ENCODE assay signal across 9 cellular contexts in genomic region chr10:99658622-99659030, GRCh38. TPM values are rescaled to one million over a fixed set of nuclear protein-coding genes. Genes with fewer than 3 reads are reported as not detected.
DNase-seq lines count a peak whose midpoint lies in the region; ATAC-seq, FAIRE-seq and TF ChIP-seq lines count a peak whose summit lies in the region.
"Had no signal": no experiment of that assay in that cellular context is flagged by ENCODE, and none has a peak within 500 bp of the region (broad histone marks: within the 10 kb centered on the region; RNA-seq: fewer than 3 reads in every experiment).

No MANE protein-coding gene starts in this region.

- peaks cover 9% of the 10 kb centered on the region for H3K79me2 ChIP-seq in K562 (ENCODE audit: control insufficient read depth, insufficient read depth, low read length)

- no peaks in the 10 kb centered on the region for H3K27me3 ChIP-seq in K562 (ENCODE audit: control insufficient read depth in 2 of 2, insufficient read depth in 2 of 2, low read length in 2 of 2)
- H3K27me3 ChIP-seq: BLaER1 treated with 17β-estradiol and CSF1 and Interleukin-3, amounts not matched to agents 10 nM and 100 nM had no signal

- FAIRE-seq in K562 (lab: Jason Lieb, UNC), result peak; percentile 71

- H3K4me1 ChIP-seq in K562 (replicated peaks in 1 of 2; ENCODE audit: control insufficient read depth in 2 of 2, insufficient read depth in 2 of 2, low read length in 2 of 2), result peaks cover 6 to 12% of the 10 kb centered on the region in 2 experiments; a peak in 4 of 5 replicates

- intact Hi-C loops in K562 (cut with micrococcal nuclease), result no loop called here

- BruUV-seq in K562 (replicated peaks; lab: Mats Ljungman, UMichigan), result TSS peak; percentile 73

- H3K36me3 ChIP-seq in K562 (ENCODE audit: control insufficient read depth, insufficient read depth, low read length), result 0 out of 3 replicates have a peak, but pooled peaks cover 3% of the 10 kb centered on the region
- H3K36me3 ChIP-seq: BLaER1 treated with 17β-estradiol and CSF1 and Interleukin-3, amounts not matched to agents 10 nM and 100 nM had no signal

- peak overlapping the region; percentile 90 to 97 for H3K9ac ChIP-seq in K562 (ENCODE audit: insufficient read depth in 1 of 2, low read depth in 2 of 2, low read length in 2 of 2)
- H3K9ac ChIP-seq: BLaER1 treated with 17β-estradiol and CSF1 and Interleukin-3, amounts not matched to agents 10 nM and 100 nM had no signal

- H2AFZ ChIP-seq in K562 (ENCODE audit: low read depth, low read length), result peak overlapping the region; percentile 95

- no peak for TF ChIP-seq EP300 in K562 (IDR thresholded peaks at IDR 0.05; ENCODE audit: low read length)

- in situ Hi-C loops in K562 (cut with MboI), result no loop called here
- in situ Hi-C loops in KBM-7 (cut with MboI; ENCODE audit: low pct_unique_long_range_greater_than_20kb, low sequenced_read_pairs), result no loop called here

- peak; percentile 31 for ATAC-seq in K562
- no peak for ATAC-seq in GM21423 (IDR thresholded peaks at IDR 0.05; ENCODE audit: unreplicated experiment)

- POLR2A ChIA-PET in K562 (lab: Yijun Ruan, JAX), result interaction anchor here (0.6 to 1.9 kb wide), 9 partner anchors 9 to 438 kb away, joined by 3 to 6 read pairs (median 4); partner anchors contain the start of genes COX15, CUTC, GOT1 and SLC25A28

- peak overlapping the region; percentile 92 for H3K27ac ChIP-seq in K562 (ENCODE audit: extremely low read depth, low read depth, low read length)
- H3K27ac ChIP-seq: BLaER1 treated with 17β-estradiol and CSF1 and Interleukin-3, amounts not matched to agents 10 nM and 100 nM had no signal

- DNase-seq in NCI-H1105 treated with DMSO at 0.1 percent for 48 hours (lab: John Stamatoyannopoulos, UW) (peak; percentile 13), NCI-H1105 (lab: John Stamatoyannopoulos, UW) (no peak), T-helper 1 cell (peak in 3 of 5 donors; percentile 12 to 36 (median 35)), K562 (ENCODE audit: extremely low read depth in 1 of 4, low spot score in 3 of 4) (peak; percentile 23 to 79 (median 30)), islet precursor cell (peak; percentile 56), KBM-7 (no peak)
- DNase-seq in stimulated activated CD4-positive, alpha-beta T cell treated with anti-CD3 and anti-CD28 coated beads, Interleukin-1b, Interleukin-23, amount 100 ng/mL, for 48 hours, result peak; percentile 63

- H3K9me3 ChIP-seq in K562 (replicated peaks; ENCODE audit: control insufficient read depth, insufficient read depth, low read depth, low read length), result no peaks in the 10 kb centered on the region

- no peaks in the 10 kb centered on the region for H3K9me1 ChIP-seq in K562 (ENCODE audit: control insufficient read depth, insufficient read depth, low read length)

- H3K4me2 ChIP-seq in K562 (ENCODE audit: insufficient read depth, low read length), result peak overlapping the region; percentile 98
- H3K4me2 ChIP-seq: BLaER1 treated with 17β-estradiol and CSF1 and Interleukin-3, amounts not matched to agents 10 nM and 100 nM had no signal

- CTCF ChIA-PET in K562 (lab: Yijun Ruan, JAX; ENCODE audit: low intra/inter-chr PET ratio), result no interaction called here

- H4K20me1 ChIP-seq in K562 (replicated peaks; ENCODE audit: control insufficient read depth, insufficient read depth, low read length), result no peaks in the 10 kb centered on the region
- H4K20me1 ChIP-seq: BLaER1 treated with 17β-estradiol and CSF1 and Interleukin-3, amounts not matched to agents 10 nM and 100 nM had no signal

- WGBS in K562 (ENCODE audit: insufficient coverage, low coverage, missing lambda C conversion rate), result 2% methylated on average over 21 of the region's 24 CpGs

- peak overlapping the region; percentile 90 for H3K4me3 ChIP-seq in K562
- H3K4me3 ChIP-seq: BLaER1 treated with 17β-estradiol and CSF1 and Interleukin-3, amounts not matched to agents 10 nM and 100 nM had no signal

- no peak for TF ChIP-seq RAD21 in K562 (CRISPR knock-in tag; conservative IDR thresholded peaks at IDR 0.05 in 1 of 2, IDR thresholded peaks at IDR 0.05 in 1 of 2)

- no peak for TF ChIP-seq POLR2A in K562 (conservative IDR thresholded peaks at IDR 0.05)

- no peak for TF ChIP-seq CTCF in K562 (IDR thresholded peaks at IDR 0.05 in 2 of 3, conservative IDR thresholded peaks at IDR 0.05 in 1 of 3; ENCODE audit: insufficient read depth in 2 of 3, low read depth in 1 of 3, low read length in 3 of 3)

TF ChIP-seq in K562, 482 proteins besides CTCF, POLR2A, EP300 and RAD21 (continues in another document):
- TF ChIP-seq POLR2B (IDR thresholded peaks at IDR 0.05; ENCODE audit: low read depth, partially characterized antibody), result peak; percentile 6
- no peak for TF ChIP-seq ID3 (CRISPR knock-in tag; IDR thresholded peaks at IDR 0.05)
- TF ChIP-seq ID3 (tag; IDR thresholded peaks at IDR 0.05), result 0 out of 2 replicates have a peak, but pooled peaks have one; percentile 22
- no peak for TF ChIP-seq NR2F6 (CRISPR knock-in tag; IDR thresholded peaks at IDR 0.05)
- peak; percentile 60 for TF ChIP-seq NFE2 (IDR thresholded peaks at IDR 0.05; ENCODE audit: low read depth)
- TF ChIP-seq XRCC3 (IDR thresholded peaks at IDR 0.05), result no peak
- no peak for TF ChIP-seq ZNF274 (IDR thresholded peaks at IDR 0.05; ENCODE audit: borderline replicate concordance, low read depth, low read length)
- no peak for TF ChIP-seq ZNF395 (CRISPR knock-in tag; IDR thresholded peaks at IDR 0.05)
- 0 out of 2 replicates have a peak, but pooled peaks have one; percentile 33 for TF ChIP-seq SMARCE1 (IDR thresholded peaks at IDR 0.05)
- 0 out of 2 replicates have a peak, but pooled peaks have one; percentile 13 for TF ChIP-seq ZNF121 (CRISPR knock-in tag; conservative IDR thresholded peaks at IDR 0.05)
- TF ChIP-seq CTBP1 (IDR thresholded peaks at IDR 0.05; ENCODE audit: borderline replicate concordance), result no peak
- TF ChIP-seq NCOR1 (IDR thresholded peaks at IDR 0.05), result peak; percentile 30; the same call in 1 of the 2 replicates
- TF ChIP-seq FOXK2 (conservative IDR thresholded peaks at IDR 0.05 in 1 of 2, IDR thresholded peaks at IDR 0.05 in 1 of 2; ENCODE audit: low read depth in 2 of 2), result 0 out of 4 replicates have a peak, but pooled peaks of 1 of the 2 experiments have one; percentile 53

RNA-seq across cellular contexts. Expression of gene ENTPD7, which starts 0.7 kb away (rescaled TPM):
- 20.4 and 21.9 TPM in 2 replicates for total RNA-seq in K562 (2011; cell fraction: chromatin; rRNA removed; ENCODE audit: low replicate concordance)
- 17.8 and 19.3 TPM in 2 replicates for total RNA-seq in K562 (2011; cell fraction: nucleolus; rRNA removed)
- total RNA-seq in K562 (2011; cell fraction: nucleoplasm; rRNA removed), result 27.2 and 30.6 TPM in 2 replicates
- total RNA-seq in K562 (2014; rRNA removed), result 8.5 TPM in 2 replicates
- 10.2 and 11.9 TPM in 2 replicates for total RNA-seq in K562 (2014; rRNA removed; fragmentation: Illumina TruSeq; extraction: Trizol)
- 13.1 and 13.9 TPM in 2 replicates for total RNA-seq in K562 (2015; rRNA removed; fragmentation: Illumina TruSeq; extraction: Trizol)
- total RNA-seq in K562 (2021), result 10.6 TPM in 2 replicates
- polyA plus RNA-seq in K562 (2011; rRNA removed), result 12.4 and 13.2 TPM in 2 replicates
- polyA plus RNA-seq in K562 (2011; cell fraction: cytosol; rRNA removed), result 7.9 and 12.6 TPM in 2 replicates
- polyA plus RNA-seq in K562 (2011; cell fraction: nucleus; rRNA removed), result 3.6 and 6.2 TPM in 2 replicates
- 5.2 and 5.4 TPM in 2 replicates for polyA plus RNA-seq in K562 (2012)
- polyA plus RNA-seq in K562 (2014; fragmentation: Illumina TruSeq; extraction: Trizol), result 7.7 and 7.9 TPM in 2 replicates
- polyA plus RNA-seq in K562 (2014; fragmentation: Nextera tagmentation; extraction: Ambion mirVana), result 1 to 10 TPM; 1.4 to 2.0 TPM
- polyA plus RNA-seq in K562 (2014; rRNA removed), result 4.5 TPM in 2 replicates
- polyA minus RNA-seq in K562 (2011; rRNA and poly(A)+ RNA removed), result 30.8 and 32.3 TPM in 2 replicates
- 13.0 TPM in 2 replicates for polyA minus RNA-seq in K562 (2011; cell fraction: cytosol; rRNA and poly(A)+ RNA removed)
- polyA minus RNA-seq in K562 (2011; cell fraction: nucleus; rRNA and poly(A)+ RNA removed), result 5.8 and 11.1 TPM in 2 replicates

RNA-seq across cellular contexts. Expression of gene SLC25A28, which starts 38.4 kb away (rescaled TPM):
- 53.7 and 100 TPM in 2 replicates for total RNA-seq in K562 (2011; cell fraction: chromatin; rRNA removed; ENCODE audit: low replicate concordance)
- total RNA-seq in K562 (2011; cell fraction: nucleolus; rRNA removed), result 70.0 and 70.9 TPM in 2 replicates
- total RNA-seq in K562 (2011; cell fraction: nucleoplasm; rRNA removed), result 66.4 and 69.9 TPM in 2 replicates
- total RNA-seq in K562 (2014; rRNA removed), result 6.2 and 12.7 TPM in 2 replicates
- 13.6 and 15.1 TPM in 2 replicates for total RNA-seq in K562 (2014; rRNA removed; fragmentation: Illumina TruSeq; extraction: Trizol)
- 15.3 and 18.8 TPM in 2 replicates for total RNA-seq in K562 (2015; rRNA removed; fragmentation: Illumina TruSeq; extraction: Trizol)
- 18.5 and 20.3 TPM in 2 replicates for total RNA-seq in K562 (2021)
- 31.5 and 41.3 TPM in 2 replicates for polyA plus RNA-seq in K562 (2011; rRNA removed)
- 18.9 and 28.8 TPM in 2 replicates for polyA plus RNA-seq in K562 (2011; cell fraction: cytosol; rRNA removed)
- 190 and 236 TPM in 2 replicates for polyA plus RNA-seq in K562 (2011; cell fraction: nucleus; rRNA removed)
- 14.8 and 18.0 TPM in 2 replicates for polyA plus RNA-seq in K562 (2012)
- polyA plus RNA-seq in K562 (2014; fragmentation: Illumina TruSeq; extraction: Trizol), result 25.9 and 32.3 TPM in 2 replicates
- polyA plus RNA-seq in K562 (2014; fragmentation: Nextera tagmentation; extraction: Ambion mirVana), result 10 to 100 TPM in 1 of 2 experiments, 1 to 10 TPM in 1; 8.7 to 10.3 TPM
- polyA plus RNA-seq in K562 (2014; rRNA removed), result 24.4 and 24.7 TPM in 2 replicates
- 13.0 and 14.4 TPM in 2 replicates for polyA minus RNA-seq in K562 (2011; rRNA and poly(A)+ RNA removed)
- 6.4 and 7.4 TPM in 2 replicates for polyA minus RNA-seq in K562 (2011; cell fraction: cytosol; rRNA and poly(A)+ RNA removed)
- 20.7 and 27.9 TPM in 2 replicates for polyA minus RNA-seq in K562 (2011; cell fraction: nucleus; rRNA and poly(A)+ RNA removed)

Comparison
In these comparisons a context has a peak if more than half of its experiments do, and no peak if none do; other contexts are left out.
1. DNase-seq: peak in NCI-H1105 treated with DMSO at 0.1 percent for 48 hours (single experiment), T-helper 1 cell (3 of 5), K562 (4 of 4), islet precursor cell (single experiment) and stimulated activated CD4-positive, alpha-beta T cell treated with anti-CD3 and anti-CD28 coated beads, Interleukin-1b, Interleukin-23, amount 100 ng/mL, for 48 hours (single experiment); none in NCI-H1105 (single experiment) and KBM-7 (single experiment).